1 cellular context compared by ENCODE assay signal in the genomic region with DNA sequence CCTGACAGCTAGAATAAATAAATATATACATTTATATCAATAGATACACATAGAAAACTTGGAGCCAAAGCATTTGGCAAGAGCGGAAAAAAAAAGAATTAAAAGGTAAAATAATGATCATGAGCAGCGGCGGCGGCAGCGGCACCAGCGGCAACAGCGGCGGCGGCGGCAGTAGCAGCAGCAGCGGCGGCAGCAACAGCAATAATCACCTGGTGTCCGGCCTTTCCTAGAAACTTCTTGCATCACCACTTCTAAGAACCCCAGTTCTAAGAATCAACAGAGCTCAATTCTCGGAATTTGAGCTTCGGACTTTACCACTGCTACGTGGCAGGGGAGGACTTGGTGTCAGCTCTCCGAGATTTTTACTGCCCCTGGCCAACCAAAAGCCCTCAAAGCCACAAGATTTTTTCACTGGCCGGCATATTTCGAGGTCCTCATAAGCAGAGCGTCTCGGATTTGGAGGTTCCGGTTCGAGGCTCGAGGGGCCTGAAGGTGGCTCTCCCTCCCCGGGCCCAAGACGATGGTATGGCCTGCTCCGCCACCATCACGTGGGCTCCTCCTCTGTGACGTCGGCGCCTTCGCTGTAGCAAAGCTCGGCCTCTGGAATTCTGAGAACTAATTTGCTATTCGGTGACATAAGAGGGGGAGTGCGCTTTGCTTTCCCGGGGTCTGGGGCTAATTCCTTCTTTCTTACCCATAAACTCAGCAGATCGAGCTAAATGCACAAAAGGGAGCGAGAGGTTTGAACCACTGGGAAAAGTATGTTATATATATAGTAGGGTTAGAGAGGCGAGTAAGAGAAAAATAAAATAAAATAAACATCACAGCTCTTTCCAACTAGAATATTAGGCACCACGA.
A peak's percentile ranks its signal among the peaks of the same experiment; 100 is the strongest.
TF ChIP-seq lines count a peak whose summit lies in the region.

A gene (minus strand): TSS at position 268 of the 858 bp plus-strand sequence. CDS start 11,775 bp downstream, outside the sequence.

TF ChIP-seq in HepG2, 621 proteins besides CTCF, POLR2A, EP300 and RAD21 (continued from another document and continues in another):
- TF ChIP-seq, protein P1, sequence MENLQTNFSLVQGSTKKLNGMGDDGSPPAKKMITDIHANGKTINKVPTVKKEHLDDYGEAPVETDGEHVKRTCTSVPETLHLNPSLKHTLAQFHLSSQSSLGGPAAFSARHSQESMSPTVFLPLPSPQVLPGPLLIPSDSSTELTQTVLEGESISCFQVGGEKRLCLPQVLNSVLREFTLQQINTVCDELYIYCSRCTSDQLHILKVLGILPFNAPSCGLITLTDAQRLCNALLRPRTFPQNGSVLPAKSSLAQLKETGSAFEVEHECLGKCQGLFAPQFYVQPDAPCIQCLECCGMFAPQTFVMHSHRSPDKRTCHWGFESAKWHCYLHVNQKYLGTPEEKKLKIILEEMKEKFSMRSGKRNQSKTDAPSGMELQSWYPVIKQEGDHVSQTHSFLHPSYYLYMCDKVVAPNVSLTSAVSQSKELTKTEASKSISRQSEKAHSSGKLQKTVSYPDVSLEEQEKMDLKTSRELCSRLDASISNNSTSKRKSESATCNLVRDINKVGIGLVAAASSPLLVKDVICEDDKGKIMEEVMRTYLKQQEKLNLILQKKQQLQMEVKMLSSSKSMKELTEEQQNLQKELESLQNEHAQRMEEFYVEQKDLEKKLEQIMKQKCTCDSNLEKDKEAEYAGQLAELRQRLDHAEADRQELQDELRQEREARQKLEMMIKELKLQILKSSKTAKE (CRISPR knock-in tag; IDR thresholded peaks at IDR 0.05; ENCODE audit: borderline replicate concordance): peak; percentile 58; the same call in 1 of the 2 replicates
- TF ChIP-seq ZNF274 (CRISPR knock-in tag; IDR thresholded peaks at IDR 0.05): no peak
- TF ChIP-seq NR2F6 (IDR thresholded peaks at IDR 0.05): no peak
- TF ChIP-seq NR2F6 (CRISPR knock-in tag; IDR thresholded peaks at IDR 0.05): peak; percentile 68
- no peak for TF ChIP-seq PRPF4 (IDR thresholded peaks at IDR 0.05; ENCODE audit: low read depth, low read length, poor library complexity, severe bottlenecking)
- TF ChIP-seq ZNF749 (CRISPR knock-in tag; IDR thresholded peaks at IDR 0.05; ENCODE audit: borderline replicate concordance): peak; percentile 54; the same call in 1 of the 2 replicates
- TF ChIP-seq, protein P2, sequence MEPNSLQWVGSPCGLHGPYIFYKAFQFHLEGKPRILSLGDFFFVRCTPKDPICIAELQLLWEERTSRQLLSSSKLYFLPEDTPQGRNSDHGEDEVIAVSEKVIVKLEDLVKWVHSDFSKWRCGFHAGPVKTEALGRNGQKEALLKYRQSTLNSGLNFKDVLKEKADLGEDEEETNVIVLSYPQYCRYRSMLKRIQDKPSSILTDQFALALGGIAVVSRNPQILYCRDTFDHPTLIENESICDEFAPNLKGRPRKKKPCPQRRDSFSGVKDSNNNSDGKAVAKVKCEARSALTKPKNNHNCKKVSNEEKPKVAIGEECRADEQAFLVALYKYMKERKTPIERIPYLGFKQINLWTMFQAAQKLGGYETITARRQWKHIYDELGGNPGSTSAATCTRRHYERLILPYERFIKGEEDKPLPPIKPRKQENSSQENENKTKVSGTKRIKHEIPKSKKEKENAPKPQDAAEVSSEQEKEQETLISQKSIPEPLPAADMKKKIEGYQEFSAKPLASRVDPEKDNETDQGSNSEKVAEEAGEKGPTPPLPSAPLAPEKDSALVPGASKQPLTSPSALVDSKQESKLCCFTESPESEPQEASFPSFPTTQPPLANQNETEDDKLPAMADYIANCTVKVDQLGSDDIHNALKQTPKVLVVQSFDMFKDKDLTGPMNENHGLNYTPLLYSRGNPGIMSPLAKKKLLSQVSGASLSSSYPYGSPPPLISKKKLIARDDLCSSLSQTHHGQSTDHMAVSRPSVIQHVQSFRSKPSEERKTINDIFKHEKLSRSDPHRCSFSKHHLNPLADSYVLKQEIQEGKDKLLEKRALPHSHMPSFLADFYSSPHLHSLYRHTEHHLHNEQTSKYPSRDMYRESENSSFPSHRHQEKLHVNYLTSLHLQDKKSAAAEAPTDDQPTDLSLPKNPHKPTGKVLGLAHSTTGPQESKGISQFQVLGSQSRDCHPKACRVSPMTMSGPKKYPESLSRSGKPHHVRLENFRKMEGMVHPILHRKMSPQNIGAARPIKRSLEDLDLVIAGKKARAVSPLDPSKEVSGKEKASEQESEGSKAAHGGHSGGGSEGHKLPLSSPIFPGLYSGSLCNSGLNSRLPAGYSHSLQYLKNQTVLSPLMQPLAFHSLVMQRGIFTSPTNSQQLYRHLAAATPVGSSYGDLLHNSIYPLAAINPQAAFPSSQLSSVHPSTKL (CRISPR knock-in tag; IDR thresholded peaks at IDR 0.05): peak; percentile 84
- no peak for TF ChIP-seq ZNF484 (CRISPR knock-in tag; IDR thresholded peaks at IDR 0.05; ENCODE audit: borderline replicate concordance, low read depth)
- TF ChIP-seq HCFC1 (IDR thresholded peaks at IDR 0.05; ENCODE audit: low read depth, low read length): 0 out of 2 replicates have a peak, but pooled peaks have one; percentile 32
- TF ChIP-seq, protein P3, sequence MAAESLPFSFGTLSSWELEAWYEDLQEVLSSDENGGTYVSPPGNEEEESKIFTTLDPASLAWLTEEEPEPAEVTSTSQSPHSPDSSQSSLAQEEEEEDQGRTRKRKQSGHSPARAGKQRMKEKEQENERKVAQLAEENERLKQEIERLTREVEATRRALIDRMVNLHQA (CRISPR knock-in tag; IDR thresholded peaks at IDR 0.05): no peak
- TF ChIP-seq, protein P4, sequence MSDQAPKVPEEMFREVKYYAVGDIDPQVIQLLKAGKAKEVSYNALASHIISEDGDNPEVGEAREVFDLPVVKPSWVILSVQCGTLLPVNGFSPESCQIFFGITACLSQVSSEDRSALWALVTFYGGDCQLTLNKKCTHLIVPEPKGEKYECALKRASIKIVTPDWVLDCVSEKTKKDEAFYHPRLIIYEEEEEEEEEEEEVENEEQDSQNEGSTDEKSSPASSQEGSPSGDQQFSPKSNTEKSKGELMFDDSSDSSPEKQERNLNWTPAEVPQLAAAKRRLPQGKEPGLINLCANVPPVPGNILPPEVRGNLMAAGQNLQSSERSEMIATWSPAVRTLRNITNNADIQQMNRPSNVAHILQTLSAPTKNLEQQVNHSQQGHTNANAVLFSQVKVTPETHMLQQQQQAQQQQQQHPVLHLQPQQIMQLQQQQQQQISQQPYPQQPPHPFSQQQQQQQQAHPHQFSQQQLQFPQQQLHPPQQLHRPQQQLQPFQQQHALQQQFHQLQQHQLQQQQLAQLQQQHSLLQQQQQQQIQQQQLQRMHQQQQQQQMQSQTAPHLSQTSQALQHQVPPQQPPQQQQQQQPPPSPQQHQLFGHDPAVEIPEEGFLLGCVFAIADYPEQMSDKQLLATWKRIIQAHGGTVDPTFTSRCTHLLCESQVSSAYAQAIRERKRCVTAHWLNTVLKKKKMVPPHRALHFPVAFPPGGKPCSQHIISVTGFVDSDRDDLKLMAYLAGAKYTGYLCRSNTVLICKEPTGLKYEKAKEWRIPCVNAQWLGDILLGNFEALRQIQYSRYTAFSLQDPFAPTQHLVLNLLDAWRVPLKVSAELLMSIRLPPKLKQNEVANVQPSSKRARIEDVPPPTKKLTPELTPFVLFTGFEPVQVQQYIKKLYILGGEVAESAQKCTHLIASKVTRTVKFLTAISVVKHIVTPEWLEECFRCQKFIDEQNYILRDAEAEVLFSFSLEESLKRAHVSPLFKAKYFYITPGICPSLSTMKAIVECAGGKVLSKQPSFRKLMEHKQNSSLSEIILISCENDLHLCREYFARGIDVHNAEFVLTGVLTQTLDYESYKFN (CRISPR knock-in tag; conservative IDR thresholded peaks at IDR 0.05): peak; percentile 71
- TF ChIP-seq, protein P5, sequence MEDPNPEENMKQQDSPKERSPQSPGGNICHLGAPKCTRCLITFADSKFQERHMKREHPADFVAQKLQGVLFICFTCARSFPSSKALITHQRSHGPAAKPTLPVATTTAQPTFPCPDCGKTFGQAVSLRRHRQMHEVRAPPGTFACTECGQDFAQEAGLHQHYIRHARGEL (CRISPR knock-in tag; IDR thresholded peaks at IDR 0.05): no peak
- TF ChIP-seq HOXD1 (CRISPR knock-in tag; IDR thresholded peaks at IDR 0.05): peak; percentile 84
- TF ChIP-seq, protein P6, sequence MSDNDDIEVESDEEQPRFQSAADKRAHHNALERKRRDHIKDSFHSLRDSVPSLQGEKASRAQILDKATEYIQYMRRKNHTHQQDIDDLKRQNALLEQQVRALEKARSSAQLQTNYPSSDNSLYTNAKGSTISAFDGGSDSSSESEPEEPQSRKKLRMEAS (IDR thresholded peaks at IDR 0.05): peak; percentile 79
- TF ChIP-seq ATF7-NPFF (CRISPR knock-in tag; IDR thresholded peaks at IDR 0.05; ENCODE audit: low read depth): no peak
- TF ChIP-seq TAF1 (CRISPR knock-in tag; IDR thresholded peaks at IDR 0.05): peak; percentile 95
- TF ChIP-seq NR3C1 (CRISPR knock-in tag; IDR thresholded peaks at IDR 0.05): no peak
- TF ChIP-seq, protein P7, sequence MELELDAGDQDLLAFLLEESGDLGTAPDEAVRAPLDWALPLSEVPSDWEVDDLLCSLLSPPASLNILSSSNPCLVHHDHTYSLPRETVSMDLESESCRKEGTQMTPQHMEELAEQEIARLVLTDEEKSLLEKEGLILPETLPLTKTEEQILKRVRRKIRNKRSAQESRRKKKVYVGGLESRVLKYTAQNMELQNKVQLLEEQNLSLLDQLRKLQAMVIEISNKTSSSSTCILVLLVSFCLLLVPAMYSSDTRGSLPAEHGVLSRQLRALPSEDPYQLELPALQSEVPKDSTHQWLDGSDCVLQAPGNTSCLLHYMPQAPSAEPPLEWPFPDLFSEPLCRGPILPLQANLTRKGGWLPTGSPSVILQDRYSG (CRISPR knock-in tag; IDR thresholded peaks at IDR 0.05): no peak
- TF ChIP-seq, protein P8, sequence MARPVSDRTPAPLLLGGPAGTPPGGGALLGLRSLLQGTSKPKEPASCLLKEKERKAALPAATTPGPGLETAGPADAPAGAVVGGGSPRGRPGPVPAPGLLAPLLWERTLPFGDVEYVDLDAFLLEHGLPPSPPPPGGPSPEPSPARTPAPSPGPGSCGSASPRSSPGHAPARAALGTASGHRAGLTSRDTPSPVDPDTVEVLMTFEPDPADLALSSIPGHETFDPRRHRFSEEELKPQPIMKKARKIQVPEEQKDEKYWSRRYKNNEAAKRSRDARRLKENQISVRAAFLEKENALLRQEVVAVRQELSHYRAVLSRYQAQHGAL (CRISPR knock-in tag; IDR thresholded peaks at IDR 0.05; ENCODE audit: not compliant biosample characterization): peak; percentile 86
- peak; percentile 39; the same call in 1 of the 2 replicates for TF ChIP-seq ZNF629 (CRISPR knock-in tag; conservative IDR thresholded peaks at IDR 0.05)
- 0 out of 2 replicates have a peak, but pooled peaks have one; percentile 30 for TF ChIP-seq YEATS2 (CRISPR knock-in tag; IDR thresholded peaks at IDR 0.05; ENCODE audit: borderline replicate concordance)
- TF ChIP-seq, protein P9, sequence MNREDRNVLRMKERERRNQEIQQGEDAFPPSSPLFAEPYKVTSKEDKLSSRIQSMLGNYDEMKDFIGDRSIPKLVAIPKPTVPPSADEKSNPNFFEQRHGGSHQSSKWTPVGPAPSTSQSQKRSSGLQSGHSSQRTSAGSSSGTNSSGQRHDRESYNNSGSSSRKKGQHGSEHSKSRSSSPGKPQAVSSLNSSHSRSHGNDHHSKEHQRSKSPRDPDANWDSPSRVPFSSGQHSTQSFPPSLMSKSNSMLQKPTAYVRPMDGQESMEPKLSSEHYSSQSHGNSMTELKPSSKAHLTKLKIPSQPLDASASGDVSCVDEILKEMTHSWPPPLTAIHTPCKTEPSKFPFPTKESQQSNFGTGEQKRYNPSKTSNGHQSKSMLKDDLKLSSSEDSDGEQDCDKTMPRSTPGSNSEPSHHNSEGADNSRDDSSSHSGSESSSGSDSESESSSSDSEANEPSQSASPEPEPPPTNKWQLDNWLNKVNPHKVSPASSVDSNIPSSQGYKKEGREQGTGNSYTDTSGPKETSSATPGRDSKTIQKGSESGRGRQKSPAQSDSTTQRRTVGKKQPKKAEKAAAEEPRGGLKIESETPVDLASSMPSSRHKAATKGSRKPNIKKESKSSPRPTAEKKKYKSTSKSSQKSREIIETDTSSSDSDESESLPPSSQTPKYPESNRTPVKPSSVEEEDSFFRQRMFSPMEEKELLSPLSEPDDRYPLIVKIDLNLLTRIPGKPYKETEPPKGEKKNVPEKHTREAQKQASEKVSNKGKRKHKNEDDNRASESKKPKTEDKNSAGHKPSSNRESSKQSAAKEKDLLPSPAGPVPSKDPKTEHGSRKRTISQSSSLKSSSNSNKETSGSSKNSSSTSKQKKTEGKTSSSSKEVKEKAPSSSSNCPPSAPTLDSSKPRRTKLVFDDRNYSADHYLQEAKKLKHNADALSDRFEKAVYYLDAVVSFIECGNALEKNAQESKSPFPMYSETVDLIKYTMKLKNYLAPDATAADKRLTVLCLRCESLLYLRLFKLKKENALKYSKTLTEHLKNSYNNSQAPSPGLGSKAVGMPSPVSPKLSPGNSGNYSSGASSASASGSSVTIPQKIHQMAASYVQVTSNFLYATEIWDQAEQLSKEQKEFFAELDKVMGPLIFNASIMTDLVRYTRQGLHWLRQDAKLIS (CRISPR knock-in tag; IDR thresholded peaks at IDR 0.05): peak; percentile 6; the same call in 1 of the 2 replicates
- no peak for TF ChIP-seq ZNF672 (CRISPR knock-in tag; IDR thresholded peaks at IDR 0.05)
- no peak for TF ChIP-seq KDM6A (CRISPR knock-in tag; IDR thresholded peaks at IDR 0.05; ENCODE audit: low read depth)
- peak; percentile 66 for TF ChIP-seq KLF11 (CRISPR knock-in tag; IDR thresholded peaks at IDR 0.05)
- no peak for TF ChIP-seq SOX13 (IDR thresholded peaks at IDR 0.05)
- peak in 1 of 2 experiments; percentile 71; a peak in 2 of 4 replicates for TF ChIP-seq SOX13 (CRISPR knock-in tag; conservative IDR thresholded peaks at IDR 0.05 in 1 of 2, IDR thresholded peaks at IDR 0.05 in 1 of 2)
- TF ChIP-seq FOXA1 (IDR thresholded peaks at IDR 0.05): no peak
- peak; percentile 84 for TF ChIP-seq FOXA1 (CRISPR knock-in tag; IDR thresholded peaks at IDR 0.05)
- TF ChIP-seq ZNF878 (CRISPR knock-in tag; IDR thresholded peaks at IDR 0.05): peak; percentile 76; the same call in 1 of the 2 replicates
- no peak for TF ChIP-seq ZNF44 (CRISPR knock-in tag; IDR thresholded peaks at IDR 0.05)
- no peak for TF ChIP-seq ZNF674 (CRISPR knock-in tag; IDR thresholded peaks at IDR 0.05; ENCODE audit: low read depth)
- TF ChIP-seq BRD4 (CRISPR knock-in tag; IDR thresholded peaks at IDR 0.05): peak; percentile 82; the same call in 1 of the 2 replicates
- TF ChIP-seq, protein P10, sequence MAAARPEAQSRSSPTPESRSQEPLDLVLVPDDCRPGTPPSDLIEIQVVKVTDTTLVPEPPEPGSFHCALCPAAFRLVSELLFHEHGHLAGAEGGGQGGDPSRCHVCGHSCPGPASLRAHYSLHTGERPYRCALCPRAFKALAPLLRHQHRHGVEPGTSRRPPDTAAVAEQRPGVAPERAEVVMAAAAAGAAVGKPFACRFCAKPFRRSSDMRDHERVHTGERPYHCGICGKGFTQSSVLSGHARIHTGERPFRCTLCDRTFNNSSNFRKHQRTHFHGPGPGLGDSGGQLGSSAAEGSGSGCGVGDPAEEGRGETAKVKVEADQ (CRISPR knock-in tag; IDR thresholded peaks at IDR 0.05; ENCODE audit: borderline replicate concordance): peak; percentile 43; the same call in 1 of the 2 replicates
- TF ChIP-seq AHR (CRISPR knock-in tag; IDR thresholded peaks at IDR 0.05): no peak
- TF ChIP-seq SPEN (CRISPR knock-in tag; IDR thresholded peaks at IDR 0.05; ENCODE audit: low read depth): peak; percentile 71
